Comparison of ENCODE assay signal across 13 cellular contexts in the genomic region with DNA sequence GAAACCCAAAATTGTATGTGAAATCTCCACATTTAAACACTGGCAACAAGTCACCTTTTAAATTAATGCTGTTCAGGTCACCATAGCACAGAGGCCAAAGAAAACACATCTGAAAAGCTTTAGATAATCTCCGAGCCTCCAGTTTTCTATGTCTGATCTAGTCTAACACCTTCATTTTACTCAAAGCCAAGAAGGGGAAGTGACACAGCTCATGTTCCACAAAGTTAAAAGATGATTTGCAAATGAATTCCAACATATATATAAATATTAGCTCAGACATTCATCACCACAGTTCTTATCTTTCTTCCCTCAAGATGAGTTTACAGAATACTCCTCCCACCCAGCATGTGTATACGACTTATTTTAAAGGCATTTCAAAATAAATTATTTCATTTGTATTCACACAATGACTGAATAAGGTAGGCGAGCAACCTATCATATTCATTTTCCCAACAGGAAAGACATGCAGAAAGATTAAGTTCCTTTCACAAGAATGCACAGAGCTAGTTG.
"Had no signal": no experiment of that assay in that cellular context is flagged by ENCODE, and none has a peak within 500 bp of the region (broad histone marks: within the 10 kb centered on the region; RNA-seq: fewer than 3 reads in every experiment).

No MANE protein-coding gene starts in this region.

- H3K27ac ChIP-seq: ascending aorta, foreskin keratinocyte, suprapubic skin, upper lobe of left lung had no signal

- H3K4me3 ChIP-seq: ascending aorta, mucosa of descending colon, suprapubic skin, upper lobe of left lung had no signal

- ATAC-seq: foreskin keratinocyte; mucosa of descending colon; stimulated activated naive CD8-positive, alpha-beta T cell treated with anti-CD3 and anti-CD28 coated beads, Interleukin-15, Interleukin-2, amounts not matched to agents 100 U/mL and 50 U/mL, for 24 hours had no signal

- H3K9me3 ChIP-seq: ascending aorta, mucosa of descending colon, suprapubic skin, upper lobe of left lung had no signal

- H3K36me3 ChIP-seq: ascending aorta, suprapubic skin had no signal

- H3K27me3 ChIP-seq: ascending aorta, foreskin keratinocyte, suprapubic skin, upper lobe of left lung had no signal

- DNase-seq: activated CD4-positive, alpha-beta T cell treated with anti-CD3 and anti-CD28 coated beads, Interleukin-2, amount 50 U/mL, for 1 hour; activated CD4-positive, CD25-positive, alpha-beta regulatory T cell; activated effector memory CD4-positive, alpha-beta T cell treated with anti-CD3 and anti-CD28 coated beads, Interleukin-2, amount 50 U/mL, for 16 hours; activated T-cell treated with anti-CD3 and anti-CD28 coated beads, Interleukin-2, amount 50 U/mL, for 1 hour; foreskin keratinocyte; mammary epithelial cell; mucosa of descending colon; stimulated activated CD4-positive, alpha-beta T cell treated with anti-CD3 and anti-CD28 coated beads, Interleukin-4, amount 100 ng/mL, for 1 hour; stimulated activated CD8-positive, alpha-beta memory T cell treated with anti-CD3 and anti-CD28 coated beads, Interleukin-4, amount 100 ng/mL, for 48 hours; stimulated activated naive CD8-positive, alpha-beta T cell treated with anti-CD3 and anti-CD28 coated beads, Interleukin-15, Interleukin-2, amounts not matched to agents 100 U/mL and 50 U/mL, for 24 hours; upper lobe of left lung had no signal
